8 cellular contexts compared by ENCODE assay signal in the genomic region with DNA sequence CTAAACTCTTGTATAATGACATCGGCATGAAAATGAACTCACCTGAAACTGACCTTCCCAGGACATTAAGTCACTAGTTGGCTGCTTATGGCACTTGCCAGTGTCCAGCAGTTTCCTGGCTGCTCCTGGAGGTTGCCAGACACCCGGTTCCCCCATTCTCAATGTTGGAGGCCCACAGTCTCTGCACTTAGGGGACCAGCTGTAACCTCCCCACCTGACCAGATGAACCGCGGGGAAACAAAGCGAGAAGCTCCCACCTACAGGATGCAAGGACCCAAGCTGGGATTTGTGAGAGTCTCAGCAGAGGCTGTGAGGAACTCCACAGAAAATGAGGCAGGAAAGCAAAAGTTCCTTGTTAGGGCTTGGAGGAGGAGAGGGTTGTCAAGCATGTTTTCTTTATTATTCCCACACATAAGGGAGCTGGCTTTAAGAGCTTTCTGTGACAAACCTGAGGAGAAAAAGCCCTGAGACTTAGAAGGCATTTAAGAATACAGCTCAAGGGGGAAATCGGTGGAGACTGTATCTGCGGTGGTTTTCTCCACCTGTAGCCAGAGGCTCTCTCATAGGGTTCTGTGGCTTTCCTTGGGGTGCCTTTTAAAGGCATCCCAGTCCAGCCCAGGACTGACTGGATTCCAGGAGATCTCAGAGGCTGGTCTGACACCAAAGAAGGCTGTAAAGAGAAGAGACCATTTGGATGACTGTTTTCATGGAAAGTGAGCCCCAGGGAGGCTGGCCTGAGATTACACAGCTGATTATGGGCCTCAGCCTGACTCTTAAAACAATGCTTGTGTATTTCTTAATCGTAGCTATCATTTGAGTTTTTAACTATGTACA. TPM values are rescaled to one million over a fixed set of nuclear protein-coding genes. Genes with fewer than 3 reads are reported as not detected.
DNase-seq lines count a peak whose midpoint lies in the region; ATAC-seq and TF ChIP-seq lines count a peak whose summit lies in the region.

No MANE protein-coding gene starts in this region.

- no peak for TF ChIP-seq CTCF in AG09309 (IDR thresholded peaks at IDR 0.05; ENCODE audit: control insufficient read depth, insufficient read depth, low read depth, low read length, missing control alignments)

- H3K27me3 Mint-ChIP-seq in central memory CD8-positive, alpha-beta T cell, result peaks cover 51% of the 10 kb centered on the region
- H3K27me3 Mint-ChIP-seq in naive B cell, result peaks cover 35 to 45% (median 39%) of the 10 kb centered on the region in 3 donors

- peaks cover 13% of the 10 kb centered on the region for H3K4me1 ChIP-seq in Karpas-422 (ENCODE audit: low read length)

- H3K4me3 Mint-ChIP-seq in central memory CD8-positive, alpha-beta T cell, result peak overlapping the region; percentile 93
- H3K4me3 Mint-ChIP-seq in naive B cell, result peak overlapping the region; percentile 83 to 96 (median 90)

- H3K9me3 Mint-ChIP-seq in central memory CD8-positive, alpha-beta T cell, result no peaks in the 10 kb centered on the region
- no peaks in the 10 kb centered on the region for H3K9me3 Mint-ChIP-seq in naive B cell

- ATAC-seq in central memory CD8-positive, alpha-beta T cell (replicated peaks; ENCODE audit: extremely low read depth, poor library complexity, severe bottlenecking), result no peak
- ATAC-seq in naive B cell (ENCODE audit: low read depth in 2 of 2), result no peak
- no peak for ATAC-seq in HG03354 (IDR thresholded peaks at IDR 0.05; ENCODE audit: poor library complexity, severe bottlenecking, unreplicated experiment)

- H3K9ac ChIP-seq in Karpas-422 (ENCODE audit: low read length), result peak overlapping the region; percentile 73

- no peak overlapping the region for H3K27ac Mint-ChIP-seq in central memory CD8-positive, alpha-beta T cell (ENCODE audit: low read depth)
- peak overlapping the region in 2 of 6 donors; percentile 67 to 76 for H3K27ac Mint-ChIP-seq in naive B cell

- H3K4me1 Mint-ChIP-seq in central memory CD8-positive, alpha-beta T cell, result peaks cover 29% of the 10 kb centered on the region
- peaks cover 29 to 34% (median 33%) of the 10 kb centered on the region in 3 donors for H3K4me1 Mint-ChIP-seq in naive B cell

- peaks cover 14% of the 10 kb centered on the region for H3K36me3 Mint-ChIP-seq in central memory CD8-positive, alpha-beta T cell (ENCODE audit: insufficient read depth)
- H3K36me3 Mint-ChIP-seq in naive B cell, result no peaks in the 10 kb centered on the region

- DNase-seq in AG09309 (ENCODE audit: low read depth) (no peak), Karpas-422 (no peak), naive B cell (no peak), T-helper 9 cell (no peak), DMS79 (lab: John Stamatoyannopoulos, UW) (no peak), DMS53 treated with DMSO at 0.1 percent for 48 hours (lab: John Stamatoyannopoulos, UW; ENCODE audit: unreplicated experiment) (no peak)
- DNase-seq in central memory CD8-positive, alpha-beta T cell (ENCODE audit: low spot score in 2 of 2), result no peak

- no peaks in the 10 kb centered on the region for H3K36me3 ChIP-seq in Karpas-422 (ENCODE audit: insufficient read depth, low read length)

- no peaks in the 10 kb centered on the region for H4K20me1 ChIP-seq in Karpas-422 (ENCODE audit: insufficient read depth, low read depth, low read length)

- H3K9me2 ChIP-seq in Karpas-422 (replicated peaks; ENCODE audit: insufficient read depth, low read length), result no peaks in the 10 kb centered on the region

- peak overlapping the region; percentile 30 for H3K4me3 ChIP-seq in AG09309 (ENCODE audit: control insufficient read depth, low read depth, low read length)
- H3K4me3 ChIP-seq in Karpas-422 (ENCODE audit: low read length), result peak overlapping the region; percentile 82; the same call in 1 of the 2 replicates

- 0 out of 2 replicates have a peak overlapping the region, but pooled peaks have one; percentile 86 for H2AFZ ChIP-seq in Karpas-422 (ENCODE audit: low read length)

- H3K27ac ChIP-seq in Karpas-422 (ENCODE audit: low read length), result no peak overlapping the region

- no peaks in the 10 kb centered on the region for H3K79me2 ChIP-seq in Karpas-422 (ENCODE audit: low read length)

- H3K4me2 ChIP-seq in Karpas-422 (ENCODE audit: low read depth, low read length, poor library complexity, severe bottlenecking), result peak overlapping the region; percentile 83

- H3K9me3 ChIP-seq in Karpas-422 (ENCODE audit: low read length), result no peaks in the 10 kb centered on the region

- no peaks in the 10 kb centered on the region for H3K27me3 ChIP-seq in Karpas-422 (ENCODE audit: low read length)

RNA-seq across cellular contexts. Expression of a gene that starts 4.6 kb away (rescaled TPM):
- total RNA-seq in Karpas-422 (2014; rRNA removed; shearing (Covaris generic); ENCODE audit: low replicate concordance), result 10.1 and 11.5 TPM in 2 replicates
- 1 to 10 TPM; 1.7 to 6.9 (median 4.0) TPM for polyA plus RNA-seq in naive B cell (ENCODE audit: low read depth in 6 of 6)
